In the genomic region with DNA sequence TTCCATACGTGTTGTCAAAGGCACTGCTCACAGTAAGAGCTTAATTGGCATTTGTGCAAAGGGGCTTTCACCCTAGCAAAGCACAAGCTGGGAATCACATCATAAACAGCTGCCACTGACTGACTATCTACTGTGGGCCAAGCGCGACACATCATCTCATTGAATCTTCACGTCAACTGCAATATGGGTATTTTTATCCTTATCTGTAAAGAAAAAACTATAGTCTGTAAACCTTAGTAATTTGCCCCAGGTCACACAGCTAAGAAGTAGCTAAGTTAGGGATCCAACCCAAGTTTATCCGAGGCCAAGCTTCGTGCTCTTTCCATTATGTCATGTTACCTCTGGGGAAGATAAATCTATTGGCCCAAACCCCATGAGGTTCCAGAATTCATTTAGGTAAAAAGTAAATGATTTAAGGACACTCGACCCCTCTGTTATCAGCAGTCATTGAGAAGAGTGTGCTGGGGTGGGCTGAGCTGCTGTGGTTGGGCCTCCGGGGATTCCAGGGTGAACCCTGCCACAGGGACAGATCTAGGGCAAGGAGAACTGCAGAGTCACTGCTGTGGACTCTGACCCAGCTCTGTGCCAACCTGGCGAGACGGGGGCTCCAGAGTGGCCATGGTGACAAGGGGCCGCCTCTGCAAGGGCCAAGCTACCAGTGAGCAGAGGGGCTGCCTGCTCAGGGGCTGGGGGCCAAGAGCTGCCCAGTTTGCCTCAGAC, we compare ENCODE assay signal across 14 cellular contexts.
"Had no signal": no experiment of that assay in that cellular context is flagged by ENCODE, and none has a peak within 500 bp of the region (broad histone marks: within the 10 kb centered on the region; RNA-seq: fewer than 3 reads in every experiment).

No MANE protein-coding gene starts in this region.

- H3K4me3 ChIP-seq: pancreas, upper lobe of left lung had no signal

- H3K27ac ChIP-seq: pancreas, upper lobe of left lung had no signal

- DNase-seq: activated CD4-positive, alpha-beta T cell treated with anti-CD3 and anti-CD28 coated beads for 4 hours; activated CD8-positive, alpha-beta memory T cell treated with anti-CD3 and anti-CD28 coated beads, Interleukin-2, amount 50 U/mL, for 4 hours; activated CD8-positive, alpha-beta T cell treated with anti-CD3 and anti-CD28 coated beads for 36 hours; activated naive CD4-positive, alpha-beta T cell treated with anti-CD3 and anti-CD28 coated beads for 36 hours; dermis blood vessel endothelial cell; erythroblast; pancreas; stimulated activated CD4-positive, alpha-beta T cell treated with anti-CD3 and anti-CD28 coated beads, Interleukin-2, amount 100 ng/mL, for 24 hours; stimulated activated naive B cell treated with anti-CD40 and anti-IgM and Interleukin-4, amounts not matched to agents 10 μg/mL and 1 μg/mL and 100 μg/mL, for 72 hours; substantia nigra had no signal

- H3K27me3 ChIP-seq: pancreas, upper lobe of left lung had no signal

- ATAC-seq: activated CD8-positive, alpha-beta T cell treated with anti-CD3 and anti-CD28 coated beads for 36 hours; SK-N-SH treated with all-trans-retinoic acid at 6 μM for 48 hours; stimulated activated naive B cell treated with anti-CD40 and anti-IgM and Interleukin-4, amounts not matched to agents 10 μg/mL and 1 μg/mL and 100 μg/mL, for 72 hours had no signal

- H3K9me3 ChIP-seq: pancreas, upper lobe of left lung had no signal

- H3K27ac Mint-ChIP-seq: activated CD8-positive, alpha-beta T cell treated with anti-CD3 and anti-CD28 coated beads for 36 hours; activated naive CD4-positive, alpha-beta T cell treated with anti-CD3 and anti-CD28 coated beads for 36 hours; stimulated activated naive B cell treated with anti-CD40 and anti-IgM and Interleukin-4, amounts not matched to agents 10 μg/mL and 1 μg/mL and 100 μg/mL, for 72 hours; T-helper 1 cell treated with Interleukin-12 subunit alpha and Interleukin-12 subunit beta and Interleukin-4 antibody, amounts not matched to agents 30 μg/mL and 1 μg/mL, for 36 hours had no signal

- H3K9me3 Mint-ChIP-seq: activated CD8-positive, alpha-beta T cell treated with anti-CD3 and anti-CD28 coated beads for 36 hours; activated naive CD4-positive, alpha-beta T cell treated with anti-CD3 and anti-CD28 coated beads for 36 hours; neural crest cell; stimulated activated naive B cell treated with anti-CD40 and anti-IgM and Interleukin-4, amounts not matched to agents 10 μg/mL and 1 μg/mL and 100 μg/mL, for 72 hours; T-helper 1 cell treated with Interleukin-12 subunit alpha and Interleukin-12 subunit beta and Interleukin-4 antibody, amounts not matched to agents 30 μg/mL and 1 μg/mL, for 36 hours had no signal

- H3K4me1 Mint-ChIP-seq: neural crest cell; stimulated activated naive B cell treated with anti-CD40 and anti-IgM and Interleukin-4, amounts not matched to agents 10 μg/mL and 1 μg/mL and 100 μg/mL, for 72 hours had no signal

- H3K27me3 Mint-ChIP-seq: activated CD8-positive, alpha-beta T cell treated with anti-CD3 and anti-CD28 coated beads for 36 hours; stimulated activated naive B cell treated with anti-CD40 and anti-IgM and Interleukin-4, amounts not matched to agents 10 μg/mL and 1 μg/mL and 100 μg/mL, for 72 hours had no signal

- H3K4me3 Mint-ChIP-seq: activated CD8-positive, alpha-beta T cell treated with anti-CD3 and anti-CD28 coated beads for 36 hours; activated naive CD4-positive, alpha-beta T cell treated with anti-CD3 and anti-CD28 coated beads for 36 hours; neural crest cell; stimulated activated naive B cell treated with anti-CD40 and anti-IgM and Interleukin-4, amounts not matched to agents 10 μg/mL and 1 μg/mL and 100 μg/mL, for 72 hours; T-helper 1 cell treated with Interleukin-12 subunit alpha and Interleukin-12 subunit beta and Interleukin-4 antibody, amounts not matched to agents 30 μg/mL and 1 μg/mL, for 36 hours had no signal

- H3K4me1 ChIP-seq: pancreas, upper lobe of left lung had no signal
